In genomic region chr1:88877382-88877825, GRCh38 we compare ENCODE assay signal across 8 cellular contexts. TPM values are rescaled to one million over a fixed set of nuclear protein-coding genes. Genes with fewer than 3 reads are reported as not detected.
A peak's percentile ranks its signal among the peaks of the same experiment; 100 is the strongest.
DNase-seq lines count a peak whose midpoint lies in the region; ATAC-seq and FAIRE-seq lines count a peak whose summit lies in the region.

No MANE protein-coding gene starts in this region.

- H3K27ac ChIP-seq in right cardiac atrium (ENCODE audit: low read length): no peak overlapping the region

- peak; percentile 55 for ATAC-seq in Right ventricle myocardium superior (ENCODE audit: poor library complexity)
- no peak for ATAC-seq in right cardiac atrium
- ATAC-seq in HG02588 (IDR thresholded peaks at IDR 0.05; ENCODE audit: unreplicated experiment): no peak
- no peak for ATAC-seq in GM19324 (IDR thresholded peaks at IDR 0.05; ENCODE audit: low FRiP score, unreplicated experiment)

- no peaks in the 10 kb centered on the region for H3K9me3 ChIP-seq in right cardiac atrium (ENCODE audit: control insufficient read depth, low read length)

- H3K4me3 ChIP-seq in right cardiac atrium (ENCODE audit: low read length): no peak overlapping the region

- WGBS in right cardiac atrium: 38% methylated on average over 6 of the region's 6 CpGs

- no peak for DNase-seq in Right ventricle myocardium superior
- no peak for DNase-seq in right cardiac atrium
- peak; percentile 13 for DNase-seq in NCI-H345 (lab: John Stamatoyannopoulos, UW)
- DNase-seq in midbrain (lab: John Stamatoyannopoulos, UW): peak; percentile 38
- no peak for DNase-seq in HuH-7.5 (ENCODE audit: low spot score)

- H3K27me3 ChIP-seq in right cardiac atrium (ENCODE audit: control insufficient read depth, insufficient read depth): no peaks in the 10 kb centered on the region

- peak; percentile 69 for FAIRE-seq in colon (lab: Jason Lieb, UNC)

- intact Hi-C loops in Right ventricle myocardium superior (cut with DNase I): loop anchor here (5.0 kb wide), 1 partner anchor 220 kb away; no protein-coding TSS in a partner anchor
- intact Hi-C loops in right cardiac atrium (cut with DNase I): loop anchor here in 2 of 4 donors (10.0 kb wide), 1 partner anchor 223 kb away; no protein-coding TSS in a partner anchor

- no peaks in the 10 kb centered on the region for H3K4me1 ChIP-seq in right cardiac atrium (ENCODE audit: control insufficient read depth, insufficient read depth, low read length)

RNA-seq across cellular contexts. Expression of gene GTF2B, which starts 14.0 kb away (rescaled TPM):
- 11.1 TPM for total RNA-seq in Right ventricle myocardium superior
- total RNA-seq in right cardiac atrium: 10 to 100 TPM; 13.0 to 18.8 (median 14.5) TPM
- 19.5 TPM for polyA plus RNA-seq in right cardiac atrium

Comparison
In these comparisons a context has a peak if more than half of its experiments do, and no peak if none do; other contexts are left out.
1. DNase-seq: peak in NCI-H345 (single experiment) and midbrain (single experiment); none in Right ventricle myocardium superior (single experiment), right cardiac atrium (0 of 3) and HuH-7.5 (single experiment).